Comparison of ENCODE assay signal across 8 cellular contexts in the genomic region with DNA sequence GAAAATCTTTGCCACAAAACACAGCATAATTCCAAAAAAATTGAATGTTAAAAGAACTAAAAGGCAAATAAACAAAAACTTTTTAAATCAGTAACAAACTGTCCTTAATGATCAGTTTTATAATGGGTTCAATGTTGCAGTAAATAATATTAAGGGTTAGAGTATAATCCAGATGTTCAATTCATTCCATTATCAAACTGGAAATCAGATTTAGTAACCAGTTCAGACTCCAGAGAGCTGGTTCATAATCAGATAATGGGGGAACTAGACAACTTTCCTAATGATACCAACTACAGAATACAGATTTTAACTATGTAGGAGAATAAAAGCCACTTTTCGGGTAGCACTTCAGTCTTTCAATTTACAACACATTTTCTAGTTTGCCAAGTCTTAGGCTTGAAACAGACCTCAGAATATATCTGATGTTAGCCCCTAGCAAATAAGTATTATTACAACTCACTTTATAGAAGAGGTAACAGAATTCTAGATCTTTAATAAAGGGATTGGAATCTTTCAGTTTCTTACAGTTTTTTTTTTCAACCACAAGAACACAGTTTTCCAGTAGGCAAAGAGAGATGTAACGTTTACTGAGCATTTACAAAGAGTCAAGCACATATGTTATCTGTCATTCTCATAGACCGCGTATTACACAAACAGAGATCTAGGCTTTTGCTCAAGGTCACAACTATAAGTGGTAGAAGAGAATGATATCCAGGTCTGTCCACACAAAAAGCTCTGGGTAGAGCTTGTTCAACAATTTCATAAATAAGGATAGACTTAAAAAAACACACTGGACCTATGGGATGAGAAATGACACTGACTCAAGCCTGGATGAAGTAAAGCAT. TPM values are rescaled to one million over a fixed set of nuclear protein-coding genes. Genes with fewer than 3 reads are reported as not detected.
DNase-seq lines count a peak whose midpoint lies in the region; ATAC-seq, FAIRE-seq and TF ChIP-seq lines count a peak whose summit lies in the region.

No MANE protein-coding gene starts in this region.

- no peaks in the 10 kb centered on the region for H3K36me3 ChIP-seq in neutrophil

- no peaks in the 10 kb centered on the region for H3K9me3 Mint-ChIP-seq in activated CD4-positive, alpha-beta T cell treated with anti-CD3 and anti-CD28 coated beads, Interleukin-2, amount 10 ng/mL, durations not matched to agents 24 days and 14 days
- no peaks in the 10 kb centered on the region for H3K9me3 Mint-ChIP-seq in endothelial cell (ENCODE audit: unreplicated experiment)

- no peaks in the 10 kb centered on the region for H3K27me3 ChIP-seq in neutrophil

- TF ChIP-seq CTCF in endothelial cell (IDR thresholded peaks at IDR 0.05; ENCODE audit: unreplicated experiment): no peak
- TF ChIP-seq CTCF in neutrophil (IDR thresholded peaks at IDR 0.05): no peak

- H3K36me3 Mint-ChIP-seq in activated CD4-positive, alpha-beta T cell treated with anti-CD3 and anti-CD28 coated beads, Interleukin-2, amount 10 ng/mL, durations not matched to agents 24 days and 14 days (ENCODE audit: low read depth): peaks cover 2% of the 10 kb centered on the region
- peaks cover 14% of the 10 kb centered on the region for H3K36me3 Mint-ChIP-seq in endothelial cell (ENCODE audit: low read depth, unreplicated experiment)

- H3K27me3 Mint-ChIP-seq in activated CD4-positive, alpha-beta T cell treated with anti-CD3 and anti-CD28 coated beads, Interleukin-2, amount 10 ng/mL, durations not matched to agents 24 days and 14 days: no peaks in the 10 kb centered on the region
- peaks cover 16% of the 10 kb centered on the region for H3K27me3 Mint-ChIP-seq in endothelial cell (ENCODE audit: unreplicated experiment)

- H3K4me1 Mint-ChIP-seq in activated CD4-positive, alpha-beta T cell treated with anti-CD3 and anti-CD28 coated beads, Interleukin-2, amount 10 ng/mL, durations not matched to agents 24 days and 14 days: peaks cover 32% of the 10 kb centered on the region
- peaks cover 31% of the 10 kb centered on the region for H3K4me1 Mint-ChIP-seq in endothelial cell (ENCODE audit: unreplicated experiment)

- no peak for ATAC-seq in HG02884 (IDR thresholded peaks at IDR 0.05; ENCODE audit: unreplicated experiment)

- peaks cover 31 to 37% of the 10 kb centered on the region in 2 experiments for H3K4me1 ChIP-seq in neutrophil (ENCODE audit: control insufficient read depth in 1 of 2, insufficient read depth in 1 of 2, low read depth in 1 of 2, low read length in 1 of 2)

- peak overlapping the region; percentile 98 for H3K27ac Mint-ChIP-seq in activated CD4-positive, alpha-beta T cell treated with anti-CD3 and anti-CD28 coated beads, Interleukin-2, amount 10 ng/mL, durations not matched to agents 24 days and 14 days
- peak overlapping the region; percentile 99 for H3K27ac Mint-ChIP-seq in endothelial cell (ENCODE audit: unreplicated experiment)

- peak overlapping the region; percentile 95 for H3K27ac ChIP-seq in neutrophil

- intact Hi-C loops in activated CD4-positive, alpha-beta T cell treated with anti-CD3 and anti-CD28 coated beads, Interleukin-2, amount 10 ng/mL, durations not matched to agents 24 days and 14 days (cut with micrococcal nuclease): loop anchor here (5.0 kb wide), 5 partner anchors 53 to 1057 kb away; a partner anchor contains a TSS

- peak overlapping the region; percentile 97 for H3K4me3 Mint-ChIP-seq in activated CD4-positive, alpha-beta T cell treated with anti-CD3 and anti-CD28 coated beads, Interleukin-2, amount 10 ng/mL, durations not matched to agents 24 days and 14 days
- H3K4me3 Mint-ChIP-seq in endothelial cell (ENCODE audit: unreplicated experiment): peak overlapping the region; percentile 98

- FAIRE-seq in RCC 7860 (lab: Jason Lieb, UNC): peak; percentile 11

- peak overlapping the region; percentile 92 to 96 for H3K4me3 ChIP-seq in neutrophil (ENCODE audit: low read depth in 1 of 2, low read length in 1 of 2)

- H3K9me3 ChIP-seq in neutrophil: no peaks in the 10 kb centered on the region

- DNase-seq in activated CD4-positive, alpha-beta T cell treated with anti-CD3 and anti-CD28 coated beads, Interleukin-2, amount 10 ng/mL, durations not matched to agents 24 days and 14 days: no peak
- no peak for DNase-seq in activated CD4-positive, alpha-beta T cell treated with anti-CD3 and anti-CD28 coated beads for 48 hours
- DNase-seq in RCC 7860 (ENCODE audit: low spot score) (no peak), endothelial cell (ENCODE audit: low spot score) (no peak), UCSD-AML1 (lab: John Stamatoyannopoulos, UW; ENCODE audit: unreplicated experiment) (no peak), T1000 (lab: John Stamatoyannopoulos, UW) (no peak)

RNA-seq across cellular contexts. Expression of a gene that starts 1.9 kb away (rescaled TPM):
- 20.6 and 24.1 TPM in 2 replicates for total RNA-seq in activated CD4-positive, alpha-beta T cell treated with anti-CD3 and anti-CD28 coated beads, Interleukin-2, amount 10 ng/mL, durations not matched to agents 24 days and 14 days
- total RNA-seq in endothelial cell (ENCODE audit: unreplicated experiment): 21.0 TPM

RNA-seq across cellular contexts. Expression of a gene that starts 2.2 kb away (rescaled TPM):
- total RNA-seq in activated CD4-positive, alpha-beta T cell treated with anti-CD3 and anti-CD28 coated beads, Interleukin-2, amount 10 ng/mL, durations not matched to agents 24 days and 14 days: 32.2 and 38.9 TPM in 2 replicates
- total RNA-seq in endothelial cell (ENCODE audit: unreplicated experiment): 33.7 TPM

RNA-seq across cellular contexts. Expression of a gene that starts 20.7 kb away (rescaled TPM):
- 0.09 and 0.19 TPM in 2 replicates for total RNA-seq in activated CD4-positive, alpha-beta T cell treated with anti-CD3 and anti-CD28 coated beads, Interleukin-2, amount 10 ng/mL, durations not matched to agents 24 days and 14 days
- 0.31 TPM for total RNA-seq in endothelial cell (ENCODE audit: unreplicated experiment)
